In the genomic region with DNA sequence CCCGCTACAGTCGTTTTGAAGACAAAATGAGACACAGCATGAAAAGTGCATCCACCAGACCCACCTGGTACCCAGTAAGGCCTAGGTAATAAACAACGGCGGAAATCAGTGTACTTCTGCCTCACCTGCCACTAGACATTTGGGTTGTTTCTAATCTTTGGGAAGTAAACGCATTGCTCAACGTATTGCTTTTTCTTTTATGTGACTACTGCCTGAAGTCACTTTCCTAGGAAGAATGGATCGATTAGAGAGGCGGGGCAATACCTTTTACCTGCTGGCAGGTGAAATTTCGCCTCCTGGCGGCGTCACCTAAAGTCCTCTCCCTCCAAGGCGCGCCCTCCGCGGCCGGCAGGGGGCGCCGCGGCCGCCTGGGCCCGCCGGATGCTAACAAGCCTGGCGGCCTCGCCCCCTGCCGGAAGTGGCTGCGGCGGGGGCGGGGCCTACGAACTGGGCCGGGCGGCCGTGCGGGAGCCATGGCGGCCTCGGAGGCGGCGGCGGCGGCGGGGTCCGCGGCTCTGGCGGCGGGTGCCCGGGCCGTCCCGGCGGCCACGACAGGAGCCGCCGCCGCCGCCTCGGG, we compare ENCODE assay signal across 8 cellular contexts. TPM values are rescaled to one million over a fixed set of nuclear protein-coding genes. Genes with fewer than 3 reads are reported as not detected.
A peak's percentile ranks its signal among the peaks of the same experiment; 100 is the strongest.
DNase-seq lines count a peak whose midpoint lies in the region; ATAC-seq and TF ChIP-seq lines count a peak whose summit lies in the region.

A gene with protein sequence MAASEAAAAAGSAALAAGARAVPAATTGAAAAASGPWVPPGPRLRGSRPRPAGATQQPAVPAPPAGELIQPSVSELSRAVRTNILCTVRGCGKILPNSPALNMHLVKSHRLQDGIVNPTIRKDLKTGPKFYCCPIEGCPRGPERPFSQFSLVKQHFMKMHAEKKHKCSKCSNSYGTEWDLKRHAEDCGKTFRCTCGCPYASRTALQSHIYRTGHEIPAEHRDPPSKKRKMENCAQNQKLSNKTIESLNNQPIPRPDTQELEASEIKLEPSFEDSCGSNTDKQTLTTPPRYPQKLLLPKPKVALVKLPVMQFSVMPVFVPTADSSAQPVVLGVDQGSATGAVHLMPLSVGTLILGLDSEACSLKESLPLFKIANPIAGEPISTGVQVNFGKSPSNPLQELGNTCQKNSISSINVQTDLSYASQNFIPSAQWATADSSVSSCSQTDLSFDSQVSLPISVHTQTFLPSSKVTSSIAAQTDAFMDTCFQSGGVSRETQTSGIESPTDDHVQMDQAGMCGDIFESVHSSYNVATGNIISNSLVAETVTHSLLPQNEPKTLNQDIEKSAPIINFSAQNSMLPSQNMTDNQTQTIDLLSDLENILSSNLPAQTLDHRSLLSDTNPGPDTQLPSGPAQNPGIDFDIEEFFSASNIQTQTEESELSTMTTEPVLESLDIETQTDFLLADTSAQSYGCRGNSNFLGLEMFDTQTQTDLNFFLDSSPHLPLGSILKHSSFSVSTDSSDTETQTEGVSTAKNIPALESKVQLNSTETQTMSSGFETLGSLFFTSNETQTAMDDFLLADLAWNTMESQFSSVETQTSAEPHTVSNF (plus strand): TSS at position 445 of the 577 bp plus-strand sequence. CDS start 29 bp downstream, at position 474.

- no peak within 1 kb of the TSS for H2BK5ac ChIP-seq in IMR-90 (ENCODE audit: low read depth, low read length, poor library complexity, severe bottlenecking)

- no peak within 1 kb of the TSS for H2BK20ac ChIP-seq in IMR-90 (ENCODE audit: low read depth, low read length)

- H3K23ac ChIP-seq in IMR-90 (ENCODE audit: low read depth, low read length): peak within 1 kb of the TSS; percentile 13

- peak within 1 kb of the TSS; percentile 3; the same call in 1 of the 2 replicates for H2AK5ac ChIP-seq in IMR-90 (ENCODE audit: low read depth, low read length)

- ATAC-seq in GM21447 (IDR thresholded peaks at IDR 0.05; ENCODE audit: unreplicated experiment) (peak; percentile 76), IMR-90 (ENCODE audit: low read depth) (peak; percentile 96), PC-3 (peak; percentile 94), esophagus mucosa (peak; percentile 96)

- H3K27me3 Mint-ChIP-seq in activated T-cell treated with anti-CD3 and anti-CD28 coated beads, Interleukin-2, amount 50 U/mL, for 24 hours: no peaks in the 10 kb centered on the region

- H3K36me3 Mint-ChIP-seq in activated T-cell treated with anti-CD3 and anti-CD28 coated beads, Interleukin-2, amount 50 U/mL, for 24 hours (ENCODE audit: low read depth): peaks cover 55% of the 10 kb centered on the region

- H3K27ac Mint-ChIP-seq in activated T-cell treated with anti-CD3 and anti-CD28 coated beads, Interleukin-2, amount 50 U/mL, for 24 hours: peak within 1 kb of the TSS; percentile 79

- TF ChIP-seq CTCF in IMR-90 (conservative IDR thresholded peaks at IDR 0.05; ENCODE audit: low read depth, low read length): peak; percentile 100; the same call in 1 of the 2 replicates
- TF ChIP-seq CTCF in PC-3 (conservative IDR thresholded peaks at IDR 0.05; ENCODE audit: low read depth, low read length): peak; percentile 87

- H3K4me1 ChIP-seq in IMR-90 (ENCODE audit: control insufficient read depth, insufficient read depth, low read length) (peaks cover 2% of the 10 kb centered on the region; the same call in 1 of the 2 replicates), PC-3 (ENCODE audit: insufficient read depth, low read length) (peaks cover 9% of the 10 kb centered on the region), muscle layer of colon (ENCODE audit: insufficient read depth, low read length) (peaks cover 17% of the 10 kb centered on the region)

- H4K5ac ChIP-seq in IMR-90 (ENCODE audit: low read depth, low read length): no peak within 1 kb of the TSS

- H3K4me2 ChIP-seq in IMR-90 (ENCODE audit: low read depth, low read length) (peak within 1 kb of the TSS; percentile 94), PC-3 (ENCODE audit: low read length) (peak within 1 kb of the TSS; percentile 92)

- in situ Hi-C loops in IMR-90 (cut with MboI; ENCODE audit: low sequenced_read_pairs): loop anchor here (25.0 kb wide), 1 partner anchor 702 kb away; no protein-coding TSS in a partner anchor

- no peak within 1 kb of the TSS for H2BK15ac ChIP-seq in IMR-90 (ENCODE audit: low read depth, low read length)

- H3K27ac ChIP-seq in IMR-90 (ENCODE audit: insufficient read depth, low read length) (peak within 1 kb of the TSS; percentile 67), PC-3 (ENCODE audit: low read length) (no peak within 1 kb of the TSS), muscle layer of colon (ENCODE audit: low read depth, low read length) (peak within 1 kb of the TSS; percentile 60)

- peak within 1 kb of the TSS; percentile 83 for H3K4me3 Mint-ChIP-seq in activated T-cell treated with anti-CD3 and anti-CD28 coated beads, Interleukin-2, amount 50 U/mL, for 24 hours

- no peak within 1 kb of the TSS for H3K4ac ChIP-seq in IMR-90 (ENCODE audit: low read depth, low read length)

- H3K56ac ChIP-seq in IMR-90 (ENCODE audit: extremely low read depth, insufficient read depth, low read length): 0 out of 2 replicates have a peak within 1 kb of the TSS, but pooled peaks have one; percentile 3

- H3K79me2 ChIP-seq in PC-3 (ENCODE audit: low read length): peaks cover 41% of the 10 kb centered on the region

- CTCF ChIA-PET in IMR-90 (lab: Yijun Ruan, JAX): interaction anchor here (0.6 to 1.9 kb wide), 19 partner anchors 10 to 1921 kb away, joined by 3 to 9 read pairs (median 3); no protein-coding TSS in a partner anchor
- CTCF ChIA-PET in PC-3 (lab: Charles Lee): interaction anchor here (0.6 to 1.3 kb wide), 8 partner anchors 30 to 1400 kb away, joined by 3 to 7 read pairs (median 3); a partner anchor contains a TSS

- H3K9ac ChIP-seq in IMR-90 (ENCODE audit: low read depth, low read length) (peak within 1 kb of the TSS; percentile 79), PC-3 (ENCODE audit: low read length) (peak within 1 kb of the TSS; percentile 70), muscle layer of colon (ENCODE audit: low read length) (peak within 1 kb of the TSS; percentile 59)

- H3K27me3 ChIP-seq in IMR-90 (ENCODE audit: control insufficient read depth, insufficient read depth, low read length) (no peaks in the 10 kb centered on the region), PC-3 (ENCODE audit: low read length) (no peaks in the 10 kb centered on the region), muscle layer of colon (ENCODE audit: control insufficient read depth in 1 of 2, insufficient read depth in 2 of 2, low read length in 2 of 2) (no peaks in the 10 kb centered on the region)

- no peaks in the 10 kb centered on the region for H3K9me3 ChIP-seq in IMR-90 (ENCODE audit: control insufficient read depth, insufficient read depth, low read length)
- H3K9me3 ChIP-seq in PC-3 (ENCODE audit: low read length): no peaks in the 10 kb centered on the region
- H3K9me3 ChIP-seq in muscle layer of colon (ENCODE audit: low read length): no peaks in the 10 kb centered on the region

- H3K4me1 Mint-ChIP-seq in activated T-cell treated with anti-CD3 and anti-CD28 coated beads, Interleukin-2, amount 50 U/mL, for 24 hours (ENCODE audit: low read depth): peaks cover 34% of the 10 kb centered on the region

- peak; percentile 98 for DNase-seq in D341Med (ENCODE audit: low spot score)
- DNase-seq in IMR-90: peak; percentile 77
- peak; percentile 90 for DNase-seq in PC-3
- peak; percentile 91 for DNase-seq in activated T-cell treated with anti-CD3 and anti-CD28 coated beads, Interleukin-2, amount 50 U/mL, for 24 hours
- peak; percentile 73 to 74 for DNase-seq in stimulated activated CD8-positive, alpha-beta memory T cell treated with anti-CD3 and anti-CD28 coated beads, Interleukin-7, amount 100 ng/mL, for 1 hour (ENCODE audit: low read depth in 2 of 2)

- peak; percentile 36; the same call in 1 of the 2 replicates for TF ChIP-seq POLR2A in IMR-90 (IDR thresholded peaks at IDR 0.05; ENCODE audit: low read depth, low read length)

- POLR2A ChIA-PET in IMR-90 (lab: Charles Lee; ENCODE audit: unreplicated experiment): no interaction called here
- POLR2A ChIA-PET in PC-3 (lab: Charles Lee; ENCODE audit: unreplicated experiment): no interaction called here

- H3K9me2 ChIP-seq in PC-3 (replicated peaks; ENCODE audit: low read length): no peaks in the 10 kb centered on the region

- no peak within 1 kb of the TSS for H4K91ac ChIP-seq in IMR-90 (ENCODE audit: insufficient read depth, low read depth, low read length)

- H3F3A ChIP-seq in PC-3 (ENCODE audit: low read length, unreplicated experiment): no peaks in the 10 kb centered on the region

- H3K14ac ChIP-seq in IMR-90 (replicated peaks; ENCODE audit: low read depth, low read length): peak within 1 kb of the TSS; percentile 1; the same call in 1 of the 2 replicates

- no peak within 1 kb of the TSS for H2BK120ac ChIP-seq in IMR-90 (ENCODE audit: low read depth, low read length)

- H2AFZ ChIP-seq in IMR-90 (replicated peaks; ENCODE audit: low read length, poor library complexity) (peak within 1 kb of the TSS; percentile 93), PC-3 (ENCODE audit: low read length) (peak within 1 kb of the TSS; percentile 59)

- H3K9me3 Mint-ChIP-seq in activated T-cell treated with anti-CD3 and anti-CD28 coated beads, Interleukin-2, amount 50 U/mL, for 24 hours: no peaks in the 10 kb centered on the region

- BruUV-seq in IMR-90 (replicated peaks; lab: Mats Ljungman, UMichigan): no TSS peak
- no TSS peak for BruUV-seq in PC-3 (replicated peaks; lab: Mats Ljungman, UMichigan)

- H3K18ac ChIP-seq in IMR-90 (ENCODE audit: low read depth, low read length): no peak within 1 kb of the TSS

- H3K36me3 ChIP-seq in IMR-90 (ENCODE audit: control insufficient read depth, insufficient read depth, low read length) (peaks cover 3% of the 10 kb centered on the region; the same call in 1 of the 2 replicates), PC-3 (ENCODE audit: low read depth, low read length) (no peaks in the 10 kb centered on the region), muscle layer of colon (ENCODE audit: insufficient read depth, low read length) (no peaks in the 10 kb centered on the region)

- peaks cover 16% of the 10 kb centered on the region; the same call in 1 of the 2 replicates for H3K9me1 ChIP-seq in IMR-90 (ENCODE audit: insufficient read depth, low read length)

- H4K20me1 ChIP-seq in IMR-90 (ENCODE audit: insufficient read depth, low read length) (peaks cover 9% of the 10 kb centered on the region; the same call in 1 of the 2 replicates), PC-3 (ENCODE audit: low read length) (no peaks in the 10 kb centered on the region)

- peak within 1 kb of the TSS; percentile 49 for H2AK9ac ChIP-seq in IMR-90 (replicated peaks; ENCODE audit: low read depth, low read length, poor library complexity)

- WGBS in IMR-90 (ENCODE audit: extremely low coverage in 2 of 2, insufficient read length in 1 of 2), 2 experiments: 5% methylated on average over 17 of the region's 54 CpGs; no CpG with 5 or more reads in 1 of the 2 experiments

- TF ChIP-seq RAD21 in IMR-90 (IDR thresholded peaks at IDR 0.05; ENCODE audit: low read length): peak; percentile 69

- H3K79me1 ChIP-seq in IMR-90 (ENCODE audit: low read depth in 1 of 2, low read length in 2 of 2): peaks cover 29 to 33% of the 10 kb centered on the region in 2 experiments

- H4K8ac ChIP-seq in IMR-90 (ENCODE audit: low read depth in 2 of 2, low read length in 2 of 2): peak within 1 kb of the TSS in 1 of 2 experiments; percentile 22; a peak in 2 of 4 replicates

- H3K4me3 ChIP-seq in IMR-90 (ENCODE audit: insufficient read depth, low read depth, low read length) (peak within 1 kb of the TSS; percentile 89), PC-3 (ENCODE audit: low read length) (peak within 1 kb of the TSS; percentile 94), muscle layer of colon (ENCODE audit: low read depth in 1 of 2, low read length in 2 of 2) (peak within 1 kb of the TSS; percentile 54 to 79)

- dilution Hi-C loops in IMR-90 (cut with HindIII; ENCODE audit: low sequenced_read_pairs, unreplicated experiment): no loop called here

- intact Hi-C loops in IMR-90 (cut with micrococcal nuclease) (loop anchor here (1.0 to 5.0 kb wide), 5 partner anchors 42 to 703 kb away; a partner anchor contains a TSS), PC-3 (cut with micrococcal nuclease) (loop anchor here (2.0 to 10.0 kb wide), 4 partner anchors 29 to 702 kb away; a partner anchor contains a TSS)

RNA-seq across cellular contexts. Expression of the gene that starts here (rescaled TPM):
- total RNA-seq in IMR-90 (2012; rRNA removed): 38.9 and 45.9 TPM in 2 replicates
- polyA plus RNA-seq in IMR-90 (2012; rRNA removed): 13.5 and 15.8 TPM in 2 replicates
- 5.0 and 5.6 TPM in 2 replicates for polyA plus RNA-seq in IMR-90 (2012; cell fraction: cytosol; rRNA removed)
- polyA plus RNA-seq in IMR-90 (2012; cell fraction: nucleus; rRNA removed; ENCODE audit: low replicate concordance): 1.9 and 13.6 TPM in 2 replicates
- 34.7 and 35.4 TPM in 2 replicates for total RNA-seq in PC-3 (2014; rRNA removed)
- 30.1 TPM for total RNA-seq in esophagus mucosa
